Comparison of ENCODE assay signal across 14 cellular contexts in the genomic region with DNA sequence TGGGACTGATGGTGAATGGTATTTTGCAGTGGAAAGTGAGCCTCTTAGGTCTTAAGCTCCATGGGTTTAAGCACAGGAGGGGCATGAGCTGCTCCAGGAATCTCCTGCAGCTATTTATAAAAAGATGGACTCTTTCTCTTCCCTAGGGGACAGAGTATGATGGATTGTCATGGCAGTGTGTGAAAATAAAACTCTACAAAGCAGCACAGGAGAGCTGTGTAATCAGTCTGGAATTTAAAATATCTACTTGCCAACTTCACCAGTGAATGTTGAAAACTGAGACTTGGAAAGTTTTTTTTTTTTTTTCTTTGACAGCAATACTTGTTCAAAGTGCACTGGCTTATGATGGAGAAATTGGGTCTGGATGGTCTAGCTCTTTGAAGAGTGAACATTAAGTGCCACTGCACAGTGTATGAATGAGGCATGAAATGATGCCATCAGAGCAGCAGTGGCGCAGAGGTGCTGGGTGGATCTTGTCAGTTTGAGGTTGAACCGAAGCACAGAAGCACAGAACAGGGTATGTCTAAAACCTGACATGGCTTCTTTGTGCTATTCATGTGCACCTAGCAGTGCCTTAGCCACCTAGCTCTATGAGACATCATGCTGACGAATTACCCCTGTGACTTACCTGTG.
A peak's percentile ranks its signal among the peaks of the same experiment; 100 is the strongest.
DNase-seq lines count a peak whose midpoint lies in the region; ATAC-seq and TF ChIP-seq lines count a peak whose summit lies in the region.
"Had no signal": no experiment of that assay in that cellular context is flagged by ENCODE, and none has a peak within 500 bp of the region (broad histone marks: within the 10 kb centered on the region; RNA-seq: fewer than 3 reads in every experiment).

No MANE protein-coding gene starts in this region.

- H3K27me3 ChIP-seq in gastroesophageal sphincter: no peaks in the 10 kb centered on the region

- H3K9me3 Mint-ChIP-seq in effector memory CD8-positive, alpha-beta T cell: peaks cover 6 to 21% of the 10 kb centered on the region in 2 donors

- peaks cover 13 to 29% (median 13%) of the 10 kb centered on the region in 3 donors for H3K4me1 ChIP-seq in gastroesophageal sphincter

- H3K36me3 ChIP-seq in gastroesophageal sphincter: no peaks in the 10 kb centered on the region

- no peak for TF ChIP-seq CTCF in gastroesophageal sphincter (IDR thresholded peaks at IDR 0.05)

- DNase-seq in EH (ENCODE audit: low read depth) (peak; percentile 90), sciatic nerve (ENCODE audit: low spot score) (no peak), cerebellar nuclear complex (lab: John Stamatoyannopoulos, UW) (no peak)
- no peak for DNase-seq in effector memory CD8-positive, alpha-beta T cell
- DNase-seq: activated CD4-positive, alpha-beta T cell treated with anti-CD3 and anti-CD28 coated beads for 36 hours; activated naive CD4-positive, alpha-beta T cell treated with Interleukin-2 at 50 U/mL for 16 hours; DMS79; erythroblast; midbrain; substantia nigra had no signal

- 70 to 79% methylated on average over 2 to 3 of the region's 3 CpGs for WGBS in gastroesophageal sphincter (ENCODE audit: low coverage in 1 of 2), 2 donors

- H3K36me3 Mint-ChIP-seq in effector memory CD8-positive, alpha-beta T cell (ENCODE audit: insufficient read depth): no peaks in the 10 kb centered on the region

- no peaks in the 10 kb centered on the region for H3K4me1 Mint-ChIP-seq in effector memory CD8-positive, alpha-beta T cell (ENCODE audit: low read depth in 2 of 2)
- H3K4me1 Mint-ChIP-seq: activated CD4-positive, alpha-beta T cell treated with anti-CD3 and anti-CD28 coated beads for 36 hours had no signal

- peak overlapping the region in 3 of 4 donors; percentile 9 to 43 (median 21) for H3K27ac ChIP-seq in gastroesophageal sphincter

- TF ChIP-seq EP300 in gastroesophageal sphincter (IDR thresholded peaks at IDR 0.05): no peak

- intact Hi-C loops in sciatic nerve (cut with DNase I): no loop called here

- TF ChIP-seq POLR2A in gastroesophageal sphincter (IDR thresholded peaks at IDR 0.05): no peak

- no peaks in the 10 kb centered on the region for H3K27me3 Mint-ChIP-seq in effector memory CD8-positive, alpha-beta T cell

- H3K9me3 ChIP-seq in gastroesophageal sphincter: peaks cover 0 to 15% (median 0%) of the 10 kb centered on the region in 3 donors

- no peak overlapping the region for H3K4me3 Mint-ChIP-seq in effector memory CD8-positive, alpha-beta T cell
- H3K4me3 Mint-ChIP-seq: activated CD4-positive, alpha-beta T cell treated with anti-CD3 and anti-CD28 coated beads for 36 hours had no signal

- no peak overlapping the region for H3K4me3 ChIP-seq in gastroesophageal sphincter

- no peak overlapping the region for H3K27ac Mint-ChIP-seq in effector memory CD8-positive, alpha-beta T cell
- H3K27ac Mint-ChIP-seq: activated CD4-positive, alpha-beta T cell treated with anti-CD3 and anti-CD28 coated beads for 36 hours had no signal

- ATAC-seq in SK-N-SH treated with all-trans-retinoic acid at 6 μM for 48 hours (no peak; the same call in 2 of the 3 replicates), gastroesophageal sphincter (peak; percentile 83), sciatic nerve (peak; percentile 65), GM21786 (IDR thresholded peaks at IDR 0.05; ENCODE audit: unreplicated experiment) (no peak), HG03196 (IDR thresholded peaks at IDR 0.05; ENCODE audit: unreplicated experiment) (no peak)
- no peak for ATAC-seq in effector memory CD8-positive, alpha-beta T cell (replicated peaks)
- ATAC-seq: activated CD4-positive, alpha-beta T cell treated with anti-CD3 and anti-CD28 coated beads for 36 hours had no signal

TF ChIP-seq in SK-N-SH treated with all-trans-retinoic acid at 6 μM for 48 hours, 23 proteins besides CTCF, POLR2A, EP300 and RAD21:
- TF ChIP-seq ISL1 (CRISPR knock-in tag; IDR thresholded peaks at IDR 0.05) (peak; percentile 62), ZNF565 (CRISPR knock-in tag; conservative IDR thresholded peaks at IDR 0.05; ENCODE audit: low read depth) (no peak), ZC3H10 (CRISPR knock-in tag; IDR thresholded peaks at IDR 0.05) (no peak)

Comparison
In these comparisons a context has a peak if more than half of its experiments do, and no peak if none do; other contexts are left out.
1. ATAC-seq: peak in gastroesophageal sphincter (single experiment) and sciatic nerve (single experiment); none in SK-N-SH treated with all-trans-retinoic acid at 6 μM for 48 hours (single experiment), GM21786 (single experiment), effector memory CD8-positive, alpha-beta T cell (single experiment) and HG03196 (single experiment).